In the genomic region with DNA sequence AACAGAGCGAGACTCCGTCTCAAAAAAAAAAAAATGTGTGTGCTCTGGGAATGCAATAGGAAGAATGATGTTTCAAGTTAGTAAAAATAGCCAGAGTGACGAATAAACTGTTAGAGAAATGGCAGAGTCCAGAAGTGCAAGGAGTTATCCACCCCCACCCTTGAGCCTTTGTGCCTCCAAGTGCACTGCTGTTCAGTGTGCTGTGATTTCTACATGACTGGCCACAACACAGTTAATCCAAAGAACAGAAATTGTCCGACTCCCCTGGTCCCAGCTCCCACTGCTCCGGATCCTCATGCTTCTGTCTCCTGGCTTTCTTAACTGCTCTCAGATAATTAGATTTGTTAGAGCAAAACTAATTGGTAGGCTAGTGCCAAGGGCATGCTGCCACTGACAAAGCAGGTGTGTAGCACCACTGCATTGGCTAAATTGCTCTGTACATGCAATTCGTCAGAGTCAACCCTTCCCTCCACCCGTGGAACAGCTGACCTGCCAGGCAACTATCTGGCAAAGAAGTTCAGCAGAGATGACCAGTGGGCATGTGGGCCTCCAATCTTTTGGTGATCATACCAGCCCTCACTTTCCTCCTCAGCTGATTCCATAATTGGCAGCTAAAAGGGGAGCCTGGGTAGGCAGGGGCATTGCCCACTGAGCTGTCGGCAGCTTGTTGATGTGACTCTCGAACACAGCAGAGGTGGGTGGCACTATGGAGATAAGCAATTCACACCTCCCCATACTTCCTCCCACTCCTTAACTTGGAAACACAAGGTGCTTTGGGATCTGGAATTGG, we compare ENCODE assay signal across 20 cellular contexts. TPM values are rescaled to one million over a fixed set of nuclear protein-coding genes. Genes with fewer than 3 reads are reported as not detected.
DNase-seq lines count a peak whose midpoint lies in the region; ATAC-seq and TF ChIP-seq lines count a peak whose summit lies in the region.
"Had no signal": no experiment of that assay in that cellular context is flagged by ENCODE, and none has a peak within 500 bp of the region (broad histone marks: within the 10 kb centered on the region; RNA-seq: fewer than 3 reads in every experiment).

No MANE protein-coding gene starts in this region.

- H3K9ac ChIP-seq in endodermal cell (ENCODE audit: extremely low read depth, low read length, poor library complexity, severe bottlenecking) = no peak overlapping the region
- H3K9ac ChIP-seq: parathyroid adenoma had no signal

- H3K27ac ChIP-seq in heart right ventricle = no peak overlapping the region
- no peak overlapping the region for H3K27ac ChIP-seq in endodermal cell (ENCODE audit: low read depth, low read length)
- H3K27ac ChIP-seq: left ventricle myocardium inferior, parathyroid adenoma had no signal

- 40 to 48% methylated on average over 9 of the region's 9 CpGs for WGBS in heart right ventricle, 2 donors
- WGBS in endodermal cell (ENCODE audit: insufficient coverage in 1 of 2, insufficient read length in 1 of 2), 2 experiments = 82 to 85% methylated on average over 6 to 9 of the region's 9 CpGs

- no peak for DNase-seq in left cardiac atrium
- no peak for DNase-seq in heart right ventricle
- peak; percentile 48 for DNase-seq in endodermal cell
- peak; percentile 47 for DNase-seq in occipital lobe (lab: John Stamatoyannopoulos, UW)
- no peak for DNase-seq in osteocyte (ENCODE audit: extremely low spot score, unreplicated experiment)
- no peak for DNase-seq in mucosa of gallbladder (ENCODE audit: low spot score)
- DNase-seq in GM10248 (ENCODE audit: extremely low spot score) = no peak
- no peak for DNase-seq in NCI-H2029 (lab: John Stamatoyannopoulos, UW)
- DNase-seq: activated CD4-positive, alpha-beta T cell treated with anti-CD3 and anti-CD28 coated beads for 36 hours; DMS 273 treated with DMSO at 0.1 percent for 48 hours; left ventricle myocardium inferior; naive B cell; NCI-H146; NCI-H2227 treated with DMSO at 0.1 percent for 48 hours; RPMI8226; stimulated activated CD4-positive, alpha-beta T cell treated with anti-CD3 and anti-CD28 coated beads, Interleukin-2, amount 100 ng/mL, for 48 hours had no signal

- intact Hi-C loops in left cardiac atrium (cut with DNase I) = no loop called here
- intact Hi-C loops in heart right ventricle (cut with DNase I) = no loop called here

- H3K27ac Mint-ChIP-seq in endodermal cell (no peak overlapping the region), osteocyte (ENCODE audit: unreplicated experiment) (no peak overlapping the region)
- H3K27ac Mint-ChIP-seq: activated CD4-positive, alpha-beta T cell treated with anti-CD3 and anti-CD28 coated beads for 36 hours; naive B cell; stimulated activated naive CD8-positive, alpha-beta T cell treated with anti-CD3 and anti-CD28 coated beads, Interleukin-15, Interleukin-2, amounts not matched to agents 100 ng/mL and 50 ng/mL, for 24 hours had no signal

- H3K36me3 ChIP-seq in heart right ventricle (no peaks in the 10 kb centered on the region), endodermal cell (ENCODE audit: control insufficient read depth, insufficient read depth, low read length) (no peaks in the 10 kb centered on the region)
- H3K36me3 ChIP-seq: left ventricle myocardium inferior had no signal

- CTCF ChIA-PET in GM10248 (lab: Yijun Ruan, JAX) = interaction anchor here (1.0 to 2.0 kb wide), 2 partner anchors 10 to 190 kb away, joined by 3 to 7 read pairs; partner anchors contain the start of gene XXYLT1

- no peaks in the 10 kb centered on the region for H3K27me3 ChIP-seq in heart right ventricle
- no peaks in the 10 kb centered on the region for H3K27me3 ChIP-seq in endodermal cell (ENCODE audit: control insufficient read depth, insufficient read depth, low read length, poor library complexity, severe bottlenecking)

- H3K4me1 Mint-ChIP-seq in endodermal cell = no peaks in the 10 kb centered on the region
- no peaks in the 10 kb centered on the region for H3K4me1 Mint-ChIP-seq in osteocyte (ENCODE audit: unreplicated experiment)

- POLR2A ChIA-PET in GM10248 (lab: Yijun Ruan, JAX) = no interaction called here

- no peak overlapping the region for H3K4me3 Mint-ChIP-seq in endodermal cell
- H3K4me3 Mint-ChIP-seq in osteocyte (ENCODE audit: unreplicated experiment) = no peak overlapping the region
- H3K4me3 Mint-ChIP-seq: activated CD4-positive, alpha-beta T cell treated with anti-CD3 and anti-CD28 coated beads for 36 hours; CD14-positive monocyte; naive B cell; stimulated activated naive CD8-positive, alpha-beta T cell treated with anti-CD3 and anti-CD28 coated beads, Interleukin-15, Interleukin-2, amounts not matched to agents 100 ng/mL and 50 ng/mL, for 24 hours had no signal

- H3K9me3 ChIP-seq in heart right ventricle = no peaks in the 10 kb centered on the region
- no peaks in the 10 kb centered on the region for H3K9me3 ChIP-seq in endodermal cell (ENCODE audit: control insufficient read depth, low read length)
- H3K9me3 ChIP-seq: left ventricle myocardium inferior had no signal

- no peaks in the 10 kb centered on the region for H3K9me3 Mint-ChIP-seq in endodermal cell
- no peaks in the 10 kb centered on the region for H3K9me3 Mint-ChIP-seq in osteocyte (ENCODE audit: unreplicated experiment)
- H3K9me3 Mint-ChIP-seq: CD14-positive monocyte; naive B cell; stimulated activated naive CD8-positive, alpha-beta T cell treated with anti-CD3 and anti-CD28 coated beads, Interleukin-15, Interleukin-2, amounts not matched to agents 100 ng/mL and 50 ng/mL, for 24 hours had no signal

- H3K4me3 ChIP-seq in heart right ventricle (no peak overlapping the region), endodermal cell (ENCODE audit: low read length) (no peak overlapping the region)
- H3K4me3 ChIP-seq: left ventricle myocardium inferior, skin epidermis had no signal

- peaks cover 0 to 15% (median 0%) of the 10 kb centered on the region in 9 donors for H3K4me1 ChIP-seq in heart right ventricle
- H3K4me1 ChIP-seq in endodermal cell (ENCODE audit: control insufficient read depth, insufficient read depth, low read length) = peaks cover 2% of the 10 kb centered on the region
- H3K4me1 ChIP-seq: left ventricle myocardium inferior, parathyroid adenoma had no signal

- no peaks in the 10 kb centered on the region for H3K36me3 Mint-ChIP-seq in endodermal cell (ENCODE audit: low read depth)
- no peaks in the 10 kb centered on the region for H3K36me3 Mint-ChIP-seq in osteocyte (ENCODE audit: unreplicated experiment)
- H3K36me3 Mint-ChIP-seq: CD14-positive monocyte, naive B cell had no signal

- peaks cover 1% of the 10 kb centered on the region for H3K27me3 Mint-ChIP-seq in endodermal cell (ENCODE audit: insufficient read depth)
- peaks cover 6% of the 10 kb centered on the region for H3K27me3 Mint-ChIP-seq in osteocyte (ENCODE audit: unreplicated experiment)
- H3K27me3 Mint-ChIP-seq: activated CD4-positive, alpha-beta T cell treated with anti-CD3 and anti-CD28 coated beads for 36 hours; naive B cell; stimulated activated naive CD8-positive, alpha-beta T cell treated with anti-CD3 and anti-CD28 coated beads, Interleukin-15, Interleukin-2, amounts not matched to agents 100 ng/mL and 50 ng/mL, for 24 hours had no signal

- no peak for TF ChIP-seq CTCF in heart right ventricle (IDR thresholded peaks at IDR 0.05)
- no peak for TF ChIP-seq CTCF in endodermal cell (conservative IDR thresholded peaks at IDR 0.05)
- TF ChIP-seq CTCF in osteocyte (IDR thresholded peaks at IDR 0.05) = no peak
- TF ChIP-seq CTCF in GM10248 (IDR thresholded peaks at IDR 0.05; ENCODE audit: control extremely low read depth, extremely low read depth, low read depth, missing control alignments) = no peak

- ATAC-seq in left cardiac atrium = peak; percentile 21 to 68
- ATAC-seq in heart right ventricle = no peak
- ATAC-seq: activated CD4-positive, alpha-beta T cell treated with anti-CD3 and anti-CD28 coated beads for 36 hours had no signal

RNA-seq across cellular contexts. Expression of gene ACAP2, which starts 18.9 kb away (rescaled TPM):
- total RNA-seq in left cardiac atrium = 10 to 100 TPM; 24.3 to 25.3 TPM
- total RNA-seq in heart right ventricle = 10 to 100 TPM; 13.3 to 26.7 (median 15.8) TPM
- 1 to 10 TPM; 4.3 to 5.6 TPM for polyA plus RNA-seq in heart right ventricle
- total RNA-seq in endodermal cell = 10 to 100 TPM; 61.9 to 70.5 TPM
- polyA plus RNA-seq in endodermal cell (2013, experiment 1 of 2) = 30.6 TPM
- polyA plus RNA-seq in endodermal cell (2013, experiment 2 of 2) = 30.1 TPM
- 199 TPM for total RNA-seq in occipital lobe
- total RNA-seq in osteocyte = 51.0 and 55.1 TPM in 2 replicates
- total RNA-seq in mucosa of gallbladder = 47.0 TPM

Comparison
In these comparisons a context has a peak if more than half of its experiments do, and no peak if none do; other contexts are left out.
1. ATAC-seq: peak in left cardiac atrium (2 of 2); none in heart right ventricle (0 of 8).
2. DNase-seq: peak in endodermal cell (single experiment) and occipital lobe (single experiment); none in left cardiac atrium (single experiment), heart right ventricle (0 of 2), osteocyte (single experiment), mucosa of gallbladder (single experiment), GM10248 (single experiment) and NCI-H2029 (single experiment).